Comparison of ENCODE assay signal across 9 cellular contexts in the genomic region with DNA sequence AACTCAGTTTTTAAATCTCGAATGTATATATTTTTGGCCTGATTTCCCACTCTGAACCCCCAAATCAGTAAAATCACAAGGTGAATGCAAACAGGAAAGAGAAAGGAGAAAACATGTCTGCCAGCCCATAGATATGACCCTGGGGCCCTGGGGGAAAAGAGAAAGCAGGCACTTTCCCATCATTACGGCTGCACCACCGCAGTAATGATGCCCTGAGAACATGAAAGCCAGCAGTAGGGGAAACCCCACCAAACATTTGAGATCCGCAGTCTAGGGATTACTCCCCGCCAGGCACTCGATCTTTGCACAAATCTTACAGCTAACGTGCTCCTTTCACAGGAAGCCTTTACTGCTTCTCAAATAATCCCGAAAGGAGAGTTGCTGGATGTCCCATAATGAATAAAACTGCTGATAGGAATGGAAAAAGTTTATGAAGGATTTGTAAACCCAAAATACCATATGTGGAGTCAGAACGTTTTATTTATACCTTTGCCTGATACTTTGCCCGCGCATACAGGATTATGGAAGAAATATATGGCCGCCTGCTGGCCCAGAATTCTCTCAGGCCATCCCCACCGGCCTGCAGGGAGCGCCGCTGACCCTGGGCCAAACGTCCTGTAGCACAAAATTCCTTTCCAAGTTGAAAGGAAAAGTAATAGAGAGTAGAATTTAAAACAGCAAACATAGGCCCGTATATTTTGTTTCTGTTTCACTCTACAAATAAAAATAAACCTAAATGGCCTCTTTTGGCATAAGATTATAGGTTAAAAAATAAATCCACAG.
DNase-seq lines count a peak whose midpoint lies in the region; ATAC-seq and TF ChIP-seq lines count a peak whose summit lies in the region.
"Had no signal": no experiment of that assay in that cellular context is flagged by ENCODE, and none has a peak within 500 bp of the region (broad histone marks: within the 10 kb centered on the region; RNA-seq: fewer than 3 reads in every experiment).

No MANE protein-coding gene starts in this region.

- no peak overlapping the region for H3K9ac ChIP-seq in subcutaneous abdominal adipose tissue (ENCODE audit: low read length in 5 of 5)

- CTCF ChIA-PET in activated naive CD4-positive, alpha-beta T cell treated with anti-CD3 and anti-CD28 coated beads, Interleukin-2, amount 10 ng/mL, durations not matched to agents 7 days and 5 days (lab: Charles Lee), result interaction anchor here (1.5 kb wide), 1 partner anchor 58 kb away, joined by 5 read pairs; no protein-coding TSS in a partner anchor
- CTCF ChIA-PET in activated B cell treated with CpG ODN at 0.5 μM for 24 hours (lab: Charles Lee), result interaction anchor here (1.1 to 3.0 kb wide), 2 partner anchors 58 to 60 kb away, joined by 3 to 19 read pairs; no protein-coding TSS in a partner anchor

- no peaks in the 10 kb centered on the region for H3K36me3 ChIP-seq in subcutaneous abdominal adipose tissue (ENCODE audit: control insufficient read depth in 5 of 5, insufficient read depth in 5 of 5, low read length in 5 of 5)

- H3K4me3 Mint-ChIP-seq in activated naive CD4-positive, alpha-beta T cell treated with anti-CD3 and anti-CD28 coated beads, Interleukin-2, amount 10 ng/mL, durations not matched to agents 7 days and 5 days, result no peak overlapping the region
- peak overlapping the region; percentile 80 for H3K4me3 Mint-ChIP-seq in activated B cell treated with CpG ODN at 0.5 μM for 24 hours

- peak overlapping the region; percentile 25 for H3K27ac ChIP-seq in subcutaneous abdominal adipose tissue (ENCODE audit: low read depth, low read length)

- no peak for ATAC-seq in activated naive CD4-positive, alpha-beta T cell treated with anti-CD3 and anti-CD28 coated beads, Interleukin-2, amount 50 U/mL, for 72 hours
- peak; percentile 35 for ATAC-seq in HG02798 (IDR thresholded peaks at IDR 0.05; ENCODE audit: poor library complexity, unreplicated experiment)
- ATAC-seq in activated B cell treated with CpG ODN at 0.5 μM for 24 hours (ENCODE audit: low read depth), result peak; percentile 9
- no peak for ATAC-seq in GM19035 (IDR thresholded peaks at IDR 0.05; ENCODE audit: unreplicated experiment)
- ATAC-seq in GM19324 (IDR thresholded peaks at IDR 0.05; ENCODE audit: low FRiP score, unreplicated experiment), result no peak

- H3K27me3 ChIP-seq in subcutaneous abdominal adipose tissue (ENCODE audit: control insufficient read depth in 5 of 5, insufficient read depth in 4 of 5, low read length in 5 of 5), result no peaks in the 10 kb centered on the region

- H3K9me3 ChIP-seq in subcutaneous abdominal adipose tissue (ENCODE audit: control insufficient read depth in 5 of 5, low read length in 5 of 5), result no peaks in the 10 kb centered on the region

- no peak for DNase-seq in activated naive CD4-positive, alpha-beta T cell treated with anti-CD3 and anti-CD28 coated beads, Interleukin-2, amount 10 ng/mL, durations not matched to agents 7 days and 5 days
- DNase-seq in activated naive CD4-positive, alpha-beta T cell treated with anti-CD3 and anti-CD28 coated beads, Interleukin-2, amount 50 U/mL, for 72 hours (ENCODE audit: low spot score in 2 of 2), result no peak
- DNase-seq in activated B cell treated with CpG ODN at 0.5 μM for 24 hours (no peak), NOMO-1 treated with DMSO at 0.1 percent for 48 hours (lab: John Stamatoyannopoulos, UW; ENCODE audit: unreplicated experiment) (no peak)
- DNase-seq: AML-193 had no signal

- H3K36me3 Mint-ChIP-seq in activated naive CD4-positive, alpha-beta T cell treated with anti-CD3 and anti-CD28 coated beads, Interleukin-2, amount 10 ng/mL, durations not matched to agents 7 days and 5 days, result peaks cover 25% of the 10 kb centered on the region
- peaks cover 40 to 49% of the 10 kb centered on the region in 2 donors for H3K36me3 Mint-ChIP-seq in activated naive CD4-positive, alpha-beta T cell treated with anti-CD3 and anti-CD28 coated beads, Interleukin-2, amount 50 U/mL, for 72 hours
- H3K36me3 Mint-ChIP-seq in activated B cell treated with CpG ODN at 0.5 μM for 24 hours (ENCODE audit: low read depth), result no peaks in the 10 kb centered on the region

- intact Hi-C loops in activated B cell treated with CpG ODN at 0.5 μM for 24 hours (cut with micrococcal nuclease), result loop anchor here (1.0 to 10.0 kb wide), 9 partner anchors 57 to 1984 kb away; partner anchors contain the start of genes CDK13, MRPL32, MRPS24 and PSMA2

- peak overlapping the region; percentile 98 for H3K27ac Mint-ChIP-seq in activated naive CD4-positive, alpha-beta T cell treated with anti-CD3 and anti-CD28 coated beads, Interleukin-2, amount 10 ng/mL, durations not matched to agents 7 days and 5 days
- H3K27ac Mint-ChIP-seq in activated naive CD4-positive, alpha-beta T cell treated with anti-CD3 and anti-CD28 coated beads, Interleukin-2, amount 50 U/mL, for 72 hours, result peak overlapping the region in 1 of 2 donors; percentile 94
- H3K27ac Mint-ChIP-seq in activated B cell treated with CpG ODN at 0.5 μM for 24 hours, result peak overlapping the region; percentile 91

- H3K4me1 ChIP-seq in subcutaneous abdominal adipose tissue (ENCODE audit: control insufficient read depth in 5 of 5, insufficient read depth in 5 of 5, low read length in 5 of 5), result peaks cover 5 to 65% (median 50%) of the 10 kb centered on the region in 5 donors

- H3K4me1 Mint-ChIP-seq in activated naive CD4-positive, alpha-beta T cell treated with anti-CD3 and anti-CD28 coated beads, Interleukin-2, amount 10 ng/mL, durations not matched to agents 7 days and 5 days, result peaks cover 34% of the 10 kb centered on the region
- H3K4me1 Mint-ChIP-seq in activated B cell treated with CpG ODN at 0.5 μM for 24 hours, result peaks cover 89% of the 10 kb centered on the region

- H3K9me3 Mint-ChIP-seq in activated naive CD4-positive, alpha-beta T cell treated with anti-CD3 and anti-CD28 coated beads, Interleukin-2, amount 10 ng/mL, durations not matched to agents 7 days and 5 days, result peaks cover 29% of the 10 kb centered on the region
- H3K9me3 Mint-ChIP-seq in activated naive CD4-positive, alpha-beta T cell treated with anti-CD3 and anti-CD28 coated beads, Interleukin-2, amount 50 U/mL, for 72 hours, result peaks cover 20 to 22% of the 10 kb centered on the region in 2 donors
- H3K9me3 Mint-ChIP-seq in activated B cell treated with CpG ODN at 0.5 μM for 24 hours, result no peaks in the 10 kb centered on the region

- H3K4me3 ChIP-seq in subcutaneous abdominal adipose tissue (ENCODE audit: low read depth in 1 of 5, low read length in 5 of 5), result no peak overlapping the region

- TF ChIP-seq CTCF in activated B cell treated with CpG ODN at 0.5 μM for 24 hours (IDR thresholded peaks at IDR 0.05), result no peak

- POLR2A ChIA-PET in activated B cell treated with CpG ODN at 0.5 μM for 24 hours (lab: Charles Lee), result interaction anchor here (0.6 to 1.2 kb wide), 3 partner anchors 8 to 1846 kb away, joined by 3 to 5 read pairs (median 5); partner anchors contain the start of gene COA1

- H3K27me3 Mint-ChIP-seq in activated naive CD4-positive, alpha-beta T cell treated with anti-CD3 and anti-CD28 coated beads, Interleukin-2, amount 10 ng/mL, durations not matched to agents 7 days and 5 days, result peaks cover 5% of the 10 kb centered on the region
- H3K27me3 Mint-ChIP-seq in activated B cell treated with CpG ODN at 0.5 μM for 24 hours, result no peaks in the 10 kb centered on the region

Comparison
In these comparisons a context has a peak if more than half of its experiments do, and no peak if none do; other contexts are left out.
1. ATAC-seq: peak in HG02798 (single experiment) and activated B cell treated with CpG ODN at 0.5 μM for 24 hours (single experiment); none in activated naive CD4-positive, alpha-beta T cell treated with anti-CD3 and anti-CD28 coated beads, Interleukin-2, amount 50 U/mL, for 72 hours (0 of 2), GM19035 (single experiment) and GM19324 (single experiment).